Comparison of ENCODE assay signal across 1 cellular context in genomic region chr12:50572760-50573159, GRCh38.
TF ChIP-seq lines count a peak whose summit lies in the region.

No MANE protein-coding gene starts in this region.

TF ChIP-seq in GM23338, 12 proteins besides CTCF, POLR2A, EP300 and RAD21 (continued from another document):
- TF ChIP-seq REST (IDR thresholded peaks at IDR 0.05; ENCODE audit: unreplicated experiment) (no peak), JUNB (IDR thresholded peaks at IDR 0.05; ENCODE audit: unreplicated experiment) (no peak), ZNF331 (CRISPR knock-in tag; IDR thresholded peaks at IDR 0.05; ENCODE audit: low read depth) (no peak)
